ENCODE assay signal across 19 cellular contexts in the genomic region with DNA sequence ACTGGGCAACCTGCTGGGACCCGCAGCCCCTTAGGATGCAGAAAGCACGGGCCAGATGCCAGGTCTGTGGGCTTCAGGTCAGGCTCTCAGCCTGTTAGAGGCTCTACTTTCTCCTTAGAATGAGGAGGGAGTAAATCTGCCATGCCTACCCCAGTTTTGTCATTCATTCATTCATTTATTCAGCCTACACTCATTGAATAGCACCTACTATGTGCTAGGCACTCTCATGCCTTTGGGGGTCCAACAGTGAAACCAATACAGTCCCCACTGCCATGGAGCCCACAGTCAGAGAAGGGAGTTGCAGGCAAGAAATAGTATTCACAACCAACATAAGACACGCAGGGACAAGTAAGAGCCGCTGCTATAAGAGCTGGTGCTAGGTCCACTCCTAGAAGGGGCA.
"Had no signal": no experiment of that assay in that cellular context is flagged by ENCODE, and none has a peak within 500 bp of the region (broad histone marks: within the 10 kb centered on the region; RNA-seq: fewer than 3 reads in every experiment).

No MANE protein-coding gene starts in this region.

- H3K27ac Mint-ChIP-seq: activated CD4-positive, alpha-beta memory T cell treated with anti-CD3 and anti-CD28 coated beads for 36 hours; activated naive CD8-positive, alpha-beta T cell; activated T-helper 1 cell treated with anti-CD3 and anti-CD28 coated beads, Interleukin-12 subunit alpha, Interleukin-12 subunit beta, Interleukin-2, Interleukin-4 antibody, amounts not matched to agents 30 ng/mL and 10 ng/mL and 1 ng/mL, durations not matched to agents 14 hours and 24 hours and 36 hours; memory B cell; naive B cell; stimulated activated effector memory CD8-positive, alpha-beta T cell treated with anti-CD3 and anti-CD28 coated beads, Interleukin-12 subunit alpha, Interleukin-12 subunit beta, amount 100 ng/mL, for 72 hours had no signal

- H3K4me3 Mint-ChIP-seq: activated CD4-positive, alpha-beta memory T cell treated with anti-CD3 and anti-CD28 coated beads for 36 hours; activated CD4-positive, alpha-beta T cell treated with anti-CD3 and anti-CD28 coated beads for 36 hours; activated naive CD8-positive, alpha-beta T cell; activated T-helper 1 cell treated with anti-CD3 and anti-CD28 coated beads, Interleukin-12 subunit alpha, Interleukin-12 subunit beta, Interleukin-2, Interleukin-4 antibody, amounts not matched to agents 30 ng/mL and 10 ng/mL and 1 ng/mL, durations not matched to agents 14 hours and 24 hours and 36 hours; memory B cell; naive B cell; stimulated activated effector memory CD8-positive, alpha-beta T cell treated with anti-CD3 and anti-CD28 coated beads, Interleukin-12 subunit alpha, Interleukin-12 subunit beta, amount 100 ng/mL, for 72 hours had no signal

- H3K4me1 ChIP-seq: left lung, right lobe of liver had no signal

- H3K27me3 Mint-ChIP-seq: activated CD4-positive, alpha-beta memory T cell treated with anti-CD3 and anti-CD28 coated beads for 36 hours; activated CD4-positive, alpha-beta T cell treated with anti-CD3 and anti-CD28 coated beads for 36 hours; activated naive CD8-positive, alpha-beta T cell had no signal

- H3K36me3 ChIP-seq: left lung, ovary, right lobe of liver, thoracic aorta, upper lobe of right lung had no signal

- H3K9me3 Mint-ChIP-seq: activated CD4-positive, alpha-beta memory T cell treated with anti-CD3 and anti-CD28 coated beads for 36 hours; activated T-helper 1 cell treated with anti-CD3 and anti-CD28 coated beads, Interleukin-12 subunit alpha, Interleukin-12 subunit beta, Interleukin-2, Interleukin-4 antibody, amounts not matched to agents 30 ng/mL and 10 ng/mL and 1 ng/mL, durations not matched to agents 14 hours and 24 hours and 36 hours; memory B cell; naive B cell; stimulated activated effector memory CD8-positive, alpha-beta T cell treated with anti-CD3 and anti-CD28 coated beads, Interleukin-12 subunit alpha, Interleukin-12 subunit beta, amount 100 ng/mL, for 72 hours had no signal

- H3K27me3 ChIP-seq: dorsolateral prefrontal cortex, ovary, right lobe of liver, upper lobe of right lung had no signal

- H3K36me3 Mint-ChIP-seq: activated CD4-positive, alpha-beta memory T cell treated with anti-CD3 and anti-CD28 coated beads for 36 hours; activated naive CD8-positive, alpha-beta T cell; memory B cell; naive B cell; stimulated activated effector memory CD8-positive, alpha-beta T cell treated with anti-CD3 and anti-CD28 coated beads, Interleukin-12 subunit alpha, Interleukin-12 subunit beta, amount 100 ng/mL, for 72 hours had no signal

- H3K4me3 ChIP-seq: left lung, mucosa of descending colon, ovary, right lobe of liver, thoracic aorta, upper lobe of right lung had no signal

- DNase-seq: activated CD4-positive, alpha-beta memory T cell treated with anti-CD3 and anti-CD28 coated beads for 36 hours; activated CD4-positive, alpha-beta T cell treated with anti-CD3 and anti-CD28 coated beads for 36 hours; activated T-cell treated with anti-CD3 and anti-CD28 coated beads for 4 hours; dorsolateral prefrontal cortex; foreskin melanocyte; kidney; left lung; mucosa of descending colon; naive B cell; right lobe of liver; stimulated activated CD4-positive, alpha-beta T cell treated with anti-CD3 and anti-CD28 coated beads, Interleukin-4, amount 100 ng/mL, for 24 hours; T-helper 2 cell; upper lobe of right lung had no signal

- H3K27ac ChIP-seq: left lung, ovary, right lobe of liver, thoracic aorta, upper lobe of right lung had no signal

- H3K9me3 ChIP-seq: left lung, mucosa of descending colon, ovary, right lobe of liver, thoracic aorta, upper lobe of right lung had no signal

- ATAC-seq: activated CD4-positive, alpha-beta T cell treated with anti-CD3 and anti-CD28 coated beads for 36 hours; mucosa of descending colon; stimulated activated effector memory CD8-positive, alpha-beta T cell treated with anti-CD3 and anti-CD28 coated beads, Interleukin-12 subunit alpha, Interleukin-12 subunit beta, amount 100 ng/mL, for 72 hours had no signal
